ENCODE assay signal across 33 cellular contexts in genomic region chr11:34033399-34033798, GRCh38.
"Had no signal": no experiment of that assay in that cellular context is flagged by ENCODE, and none has a peak within 500 bp of the region (broad histone marks: within the 10 kb centered on the region; RNA-seq: fewer than 3 reads in every experiment).

No MANE protein-coding gene starts in this region.

- H3K4me3 ChIP-seq: MG63 had no signal

- H3K27me3 ChIP-seq: MG63 had no signal

- H3K9me3 ChIP-seq: MG63 had no signal

- H3K36me3 ChIP-seq: MG63 had no signal

- DNase-seq: Karpas-422, Kasumi-1, MG63, MM.1S, MV-4-11, NCI-H1048, NCI-H1092, NCI-H1092 treated with DMSO at 0.1 percent for 48 hours, NCI-H1105, NCI-H1105 treated with DMSO at 0.1 percent for 48 hours, NCI-H1417, NCI-H1417 treated with DMSO at 0.1 percent for 48 hours, NCI-H1436, NCI-H1436 treated with DMSO at 0.1 percent for 48 hours, NCI-H146, NCI-H1694, NCI-H1694 treated with DMSO at 0.1 percent for 48 hours, NCI-H187, NCI-H187 treated with DMSO at 0.1 percent for 48 hours, NCI-H1930, NCI-H2029, NCI-H2029 treated with DMSO at 0.1 percent for 48 hours, NCI-H2081, NCI-H2081 treated with DMSO at 0.1 percent for 48 hours, NCI-H2107, NCI-H2171, NCI-H2227 treated with DMSO at 0.1 percent for 48 hours, NCI-H345, NCI-H446, NCI-H446 treated with DMSO at 0.1 percent for 48 hours, NCI-H510A, NCI-H510A treated with DMSO at 0.1 percent for 48 hours, NCI-H524 had no signal
